ENCODE assay signal across 8 cellular contexts in the genomic region with DNA sequence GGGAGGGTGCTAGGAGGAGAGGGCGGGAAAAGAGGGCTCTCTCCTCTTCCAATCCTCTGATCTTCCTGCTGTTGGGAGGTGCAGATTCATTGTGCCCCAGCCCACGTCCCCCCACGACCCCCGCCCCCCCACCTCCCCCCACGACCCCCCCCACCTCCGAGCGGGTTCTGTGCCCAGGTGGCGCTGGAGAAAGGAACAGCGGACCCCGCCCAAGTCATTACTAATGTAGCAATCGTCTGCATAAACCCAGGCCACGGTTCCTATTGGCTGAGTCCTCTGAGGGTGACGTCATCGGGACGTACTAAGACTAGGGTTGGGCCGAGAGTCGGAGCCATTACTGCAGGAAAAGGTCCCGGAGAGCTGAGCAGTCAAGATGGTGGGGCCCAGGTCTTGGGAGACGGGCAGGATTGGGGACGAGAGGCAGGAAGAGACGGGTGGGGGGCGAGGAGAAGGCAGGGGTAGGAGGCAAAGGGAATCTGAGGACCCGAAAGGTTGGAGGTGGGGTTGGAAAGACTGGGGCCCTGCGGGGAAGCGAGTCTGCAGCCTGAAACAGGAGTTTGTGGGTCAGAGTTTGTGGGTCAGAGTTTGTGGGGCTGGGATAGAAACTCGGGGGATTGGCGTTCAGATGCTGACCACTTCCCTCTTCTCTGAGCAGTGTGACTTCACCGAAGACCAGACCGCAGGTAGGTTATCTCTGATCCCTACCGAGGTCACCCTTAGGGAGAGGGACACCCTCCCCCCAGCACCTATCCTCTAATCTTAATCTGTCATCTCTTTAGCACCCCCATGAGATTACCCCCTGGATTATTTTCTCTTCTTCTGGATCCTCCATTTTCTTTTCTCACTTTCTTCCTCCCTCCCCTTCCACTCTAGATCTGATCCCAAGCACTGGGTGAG. TPM values are rescaled to one million over a fixed set of nuclear protein-coding genes. Genes with fewer than 3 reads are reported as not detected.
DNase-seq lines count a peak whose midpoint lies in the region; ATAC-seq lines count a peak whose summit lies in the region.

Gene MYL6 (plus strand): TSS at position 331 of the 897 bp plus-strand sequence. CDS start 43 bp downstream, at position 374.

- H3K27ac ChIP-seq in HUES48 (ENCODE audit: low read depth, low read length) (peak within 1 kb of the TSS; percentile 94), mesodermal cell (ENCODE audit: low read depth, low read length, severe bottlenecking) (peak within 1 kb of the TSS; percentile 88)

- H3K36me3 ChIP-seq in HUES48 (ENCODE audit: control insufficient read depth, insufficient read depth, low read length) (peaks cover 61% of the 10 kb centered on the region), NT2/D1 (ENCODE audit: insufficient read depth, insufficient read length, low read length) (peaks cover 71% of the 10 kb centered on the region), mesodermal cell (ENCODE audit: control insufficient read depth, insufficient read depth, low read length) (peaks cover 73% of the 10 kb centered on the region)

- no peaks in the 10 kb centered on the region for H3K27me3 ChIP-seq in HUES48 (ENCODE audit: control insufficient read depth, insufficient read depth, low read length)
- H3K27me3 ChIP-seq in NT2/D1 (ENCODE audit: insufficient read depth, insufficient read length) = no peaks in the 10 kb centered on the region

- in situ Hi-C loops in endometrial microvascular endothelial cells (cut with HindIII; ENCODE audit: inconsistent ontology term, low pct_unique_long_range_greater_than_20kb, low sequenced_read_pairs) = no loop called here

- peak; percentile 96 for DNase-seq in COLO829 (ENCODE audit: low spot score)
- peak; percentile 99 for DNase-seq in NT2/D1 (ENCODE audit: low read depth, low spot score)
- peak; percentile 97 for DNase-seq in activated CD8-positive, alpha-beta memory T cell treated with anti-CD3 and anti-CD28 coated beads, Interleukin-2, amount 50 U/mL, for 1 hour (ENCODE audit: extremely low read depth)
- peak; percentile 67 to 87 for DNase-seq in stimulated activated CD8-positive, alpha-beta memory T cell treated with anti-CD3 and anti-CD28 coated beads, Interleukin-15, amount 100 ng/mL, for 4 hours (ENCODE audit: low read depth in 2 of 2)

- WGBS in mesodermal cell (ENCODE audit: insufficient coverage in 2 of 2), 2 experiments = 1% methylated on average over 19 to 20 of the region's 30 CpGs

- H3K9me3 ChIP-seq in HUES48 (ENCODE audit: control insufficient read depth, insufficient read depth, low read length) (no peaks in the 10 kb centered on the region), NT2/D1 (ENCODE audit: insufficient read depth, low read length) (no peaks in the 10 kb centered on the region), mesodermal cell (ENCODE audit: control insufficient read depth, low read length) (no peaks in the 10 kb centered on the region)

- H3K4me1 ChIP-seq in HUES48 (ENCODE audit: control insufficient read depth, insufficient read depth, low read length) (peaks cover 36% of the 10 kb centered on the region), NT2/D1 (ENCODE audit: insufficient read depth, insufficient read length) (peaks cover 10% of the 10 kb centered on the region), mesodermal cell (ENCODE audit: control insufficient read depth, insufficient read depth, low read length, poor library complexity, severe bottlenecking) (peaks cover 31% of the 10 kb centered on the region)

- ATAC-seq in GM21381 (IDR thresholded peaks at IDR 0.05; ENCODE audit: unreplicated experiment) = peak; percentile 72

- H3K4me3 ChIP-seq in HUES48 (ENCODE audit: low read depth, low read length) (peak within 1 kb of the TSS; percentile 89), NT2/D1 (ENCODE audit: insufficient read length, low read depth) (peak within 1 kb of the TSS; percentile 92), mesodermal cell (ENCODE audit: extremely low read depth, insufficient read depth, low read length, poor library complexity, severe bottlenecking) (peak within 1 kb of the TSS; percentile 99)

- H3K9ac ChIP-seq in HUES48 (ENCODE audit: low read depth, low read length) = peak within 1 kb of the TSS; percentile 95
- peak within 1 kb of the TSS; percentile 97 for H3K9ac ChIP-seq in NT2/D1 (ENCODE audit: insufficient read length, low read depth)

RNA-seq across cellular contexts. Expression of gene MYL6, which starts in this region (rescaled TPM):
- total RNA-seq in endometrial microvascular endothelial cells (ENCODE audit: inconsistent ontology term) = 2,953 TPM
- 2,005 TPM for polyA plus RNA-seq in mesodermal cell (2013, experiment 1 of 2)
- 1,646 TPM for polyA plus RNA-seq in mesodermal cell (2013, experiment 2 of 2)

Comparison
In these comparisons a context has a peak if more than half of its experiments do, and no peak if none do; other contexts are left out.
1. Peak in every context shown above with its lines: DNase-seq, ATAC-seq, H3K4me3 ChIP-seq and H3K27ac ChIP-seq.